ENCODE assay signal across 18 cellular contexts in genomic region chr6:111468329-111469012, GRCh38. TPM values are rescaled to one million over a fixed set of nuclear protein-coding genes. Genes with fewer than 3 reads are reported as not detected.
A peak's percentile ranks its signal among the peaks of the same experiment; 100 is the strongest.
DNase-seq lines count a peak whose midpoint lies in the region; ATAC-seq and TF ChIP-seq lines count a peak whose summit lies in the region.
"Had no signal": no experiment of that assay in that cellular context is flagged by ENCODE, and none has a peak within 500 bp of the region (broad histone marks: within the 10 kb centered on the region; RNA-seq: fewer than 3 reads in every experiment).

No MANE protein-coding gene starts in this region.

- peak; percentile 65 for DNase-seq in Daoy (ENCODE audit: low read depth)
- peak; percentile 85 for DNase-seq in M059J (ENCODE audit: low read depth)
- peak; percentile 57 for DNase-seq in choroid plexus epithelial cell (ENCODE audit: low read depth)
- peak; percentile 76 to 80 for DNase-seq in trophoblast cell
- no peak for DNase-seq in stimulated activated naive B cell treated with anti-CD40 and anti-IgM and Interleukin-4, amounts not matched to agents 10 μg/mL and 1 μg/mL and 100 μg/mL, for 72 hours
- no peak for DNase-seq in activated naive CD4-positive, alpha-beta T cell (lab: John Stamatoyannopoulos, UW)
- no peak for DNase-seq in effector memory CD4-positive, alpha-beta T cell
- DNase-seq: activated CD4-positive, alpha-beta T cell treated with anti-CD3 and anti-CD28 coated beads, Interleukin-2, amount 50 U/mL, for 4 hours; activated naive CD8-positive, alpha-beta T cell treated with anti-CD3 and anti-CD28 coated beads, Interleukin-2, amount 10 ng/mL, durations not matched to agents 7 days and 5 days; cortex of kidney; GDM1; islet precursor cell; NCI-H2171 treated with DMSO at 0.1 percent for 48 hours; stimulated activated CD4-positive, alpha-beta T cell treated with anti-CD3 and anti-CD28 coated beads, Interleukin-4, amount 100 ng/mL, for 1 hour; stomach; T-helper 1 cell had no signal

- ATAC-seq in stimulated activated naive B cell treated with anti-CD40 and anti-IgM and Interleukin-4, amounts not matched to agents 10 μg/mL and 1 μg/mL and 100 μg/mL, for 72 hours (replicated peaks), result no peak
- no peak for ATAC-seq in HG02852 (IDR thresholded peaks at IDR 0.05; ENCODE audit: unreplicated experiment)

- H2AK5ac ChIP-seq in trophoblast cell (ENCODE audit: low read length), result no peak overlapping the region

- WGBS in trophoblast cell (ENCODE audit: extremely low coverage, insufficient coverage, insufficient read length), result no CpG with 5 or more reads among the region's 5 CpGs

- no peak overlapping the region for H3K4me3 Mint-ChIP-seq in stimulated activated naive B cell treated with anti-CD40 and anti-IgM and Interleukin-4, amounts not matched to agents 10 μg/mL and 1 μg/mL and 100 μg/mL, for 72 hours
- H3K4me3 Mint-ChIP-seq: activated naive CD8-positive, alpha-beta T cell treated with anti-CD3 and anti-CD28 coated beads, Interleukin-2, amount 10 ng/mL, durations not matched to agents 7 days and 5 days; CD14-positive monocyte had no signal

- no peak overlapping the region for H2BK5ac ChIP-seq in trophoblast cell (ENCODE audit: low read depth, low read length, poor library complexity)

- H3K27ac ChIP-seq in trophoblast cell (ENCODE audit: low read depth, low read length), result no peak overlapping the region
- H3K27ac ChIP-seq in effector memory CD4-positive, alpha-beta T cell (ENCODE audit: insufficient read depth, low read length, poor library complexity, severe bottlenecking), result no peak overlapping the region

- no peak overlapping the region for H2AFZ ChIP-seq in trophoblast cell (ENCODE audit: insufficient read depth, low read length, poor library complexity)

- H4K91ac ChIP-seq in trophoblast cell (ENCODE audit: low read depth, low read length), result no peak overlapping the region

- H3K23ac ChIP-seq in trophoblast cell (ENCODE audit: low read length), result no peak overlapping the region

- H3K14ac ChIP-seq in trophoblast cell (ENCODE audit: low read length), result no peak overlapping the region

- H2BK12ac ChIP-seq in trophoblast cell (ENCODE audit: low read length), result no peak overlapping the region

- TF ChIP-seq CTCF in choroid plexus epithelial cell (conservative IDR thresholded peaks at IDR 0.05; ENCODE audit: low read depth, low read length), result no peak

- no peak overlapping the region for H2BK120ac ChIP-seq in trophoblast cell (ENCODE audit: insufficient read depth, low read length, poor library complexity)

- no peak overlapping the region for H3K4me3 ChIP-seq in choroid plexus epithelial cell (ENCODE audit: low read depth, low read length)
- no peak overlapping the region for H3K4me3 ChIP-seq in trophoblast cell (ENCODE audit: low read depth, low read length)
- H3K4me3 ChIP-seq in effector memory CD4-positive, alpha-beta T cell (ENCODE audit: insufficient read depth, low read depth, low read length, poor library complexity, severe bottlenecking), result no peak overlapping the region
- H3K4me3 ChIP-seq: stomach had no signal

- H3K27me3 ChIP-seq in trophoblast cell (ENCODE audit: insufficient read depth, low read length), result no peaks in the 10 kb centered on the region
- no peaks in the 10 kb centered on the region for H3K27me3 ChIP-seq in effector memory CD4-positive, alpha-beta T cell (replicated peaks; ENCODE audit: control insufficient read depth, insufficient read depth, low read length, poor library complexity, severe bottlenecking)
- H3K27me3 ChIP-seq: stomach had no signal

- H3K4me1 Mint-ChIP-seq in stimulated activated naive B cell treated with anti-CD40 and anti-IgM and Interleukin-4, amounts not matched to agents 10 μg/mL and 1 μg/mL and 100 μg/mL, for 72 hours, result peaks cover 13 to 24% of the 10 kb centered on the region in 2 donors

- no peaks in the 10 kb centered on the region for H3K79me2 ChIP-seq in trophoblast cell (ENCODE audit: control insufficient read depth, insufficient read depth, low read length, poor library complexity)

- no peak overlapping the region for H4K8ac ChIP-seq in trophoblast cell (ENCODE audit: low read depth, low read length)

- H3K36me3 Mint-ChIP-seq in stimulated activated naive B cell treated with anti-CD40 and anti-IgM and Interleukin-4, amounts not matched to agents 10 μg/mL and 1 μg/mL and 100 μg/mL, for 72 hours, result peaks cover 0 to 2% of the 10 kb centered on the region in 2 donors

- H3K36me3 ChIP-seq in trophoblast cell (ENCODE audit: control insufficient read depth in 1 of 2, insufficient read depth in 2 of 2, low read length in 2 of 2), result peaks cover 0 to 2% of the 10 kb centered on the region in 2 experiments
- H3K36me3 ChIP-seq in effector memory CD4-positive, alpha-beta T cell (ENCODE audit: control insufficient read depth, insufficient read depth, low read length), result no peaks in the 10 kb centered on the region

- H4K12ac ChIP-seq in trophoblast cell (ENCODE audit: low read depth, low read length), result no peak overlapping the region

- H3K27ac Mint-ChIP-seq in stimulated activated naive B cell treated with anti-CD40 and anti-IgM and Interleukin-4, amounts not matched to agents 10 μg/mL and 1 μg/mL and 100 μg/mL, for 72 hours, result no peak overlapping the region

- H3K9me3 ChIP-seq in trophoblast cell (ENCODE audit: insufficient read depth, low read depth, low read length), result no peaks in the 10 kb centered on the region
- H3K9me3 ChIP-seq in effector memory CD4-positive, alpha-beta T cell (ENCODE audit: control insufficient read depth, low read length), result no peaks in the 10 kb centered on the region
- H3K9me3 ChIP-seq: stomach had no signal

- H3K4ac ChIP-seq in trophoblast cell (ENCODE audit: low read depth, low read length), result no peak overlapping the region

- no peaks in the 10 kb centered on the region for H3K79me1 ChIP-seq in trophoblast cell (ENCODE audit: low read length)

- H3K18ac ChIP-seq in trophoblast cell (ENCODE audit: low read length), result no peak overlapping the region

- H3K9me3 Mint-ChIP-seq in stimulated activated naive B cell treated with anti-CD40 and anti-IgM and Interleukin-4, amounts not matched to agents 10 μg/mL and 1 μg/mL and 100 μg/mL, for 72 hours, result no peaks in the 10 kb centered on the region
- H3K9me3 Mint-ChIP-seq: activated naive CD8-positive, alpha-beta T cell treated with anti-CD3 and anti-CD28 coated beads, Interleukin-2, amount 10 ng/mL, durations not matched to agents 7 days and 5 days; CD14-positive monocyte had no signal

- H3K4me2 ChIP-seq in trophoblast cell (ENCODE audit: low read length), result no peak overlapping the region

- peaks cover 0 to 3% of the 10 kb centered on the region in 2 experiments for H3K4me1 ChIP-seq in trophoblast cell (ENCODE audit: control insufficient read depth in 1 of 2, insufficient read depth in 2 of 2, low read length in 2 of 2)
- H3K4me1 ChIP-seq in effector memory CD4-positive, alpha-beta T cell (ENCODE audit: control insufficient read depth, insufficient read depth, low read length, poor library complexity, severe bottlenecking), result no peaks in the 10 kb centered on the region

- H3K27me3 Mint-ChIP-seq in stimulated activated naive B cell treated with anti-CD40 and anti-IgM and Interleukin-4, amounts not matched to agents 10 μg/mL and 1 μg/mL and 100 μg/mL, for 72 hours, result no peaks in the 10 kb centered on the region
- H3K27me3 Mint-ChIP-seq: activated naive CD8-positive, alpha-beta T cell treated with anti-CD3 and anti-CD28 coated beads, Interleukin-2, amount 10 ng/mL, durations not matched to agents 7 days and 5 days had no signal

- H3K9ac ChIP-seq in trophoblast cell (ENCODE audit: low read length), result no peak overlapping the region

RNA-seq across cellular contexts. Expression of gene REV3L, which starts 14.5 kb away (rescaled TPM):
- total RNA-seq in Daoy (2014; rRNA removed; shearing (Covaris generic)), result 7.8 and 12.1 TPM in 2 replicates
- 18.2 and 23.1 TPM in 2 replicates for total RNA-seq in M059J (2014; rRNA removed; shearing (Covaris generic))
- polyA plus RNA-seq in trophoblast cell (2013), result 8.7 TPM in 2 replicates

Comparison
In these comparisons a context has a peak if more than half of its experiments do, and no peak if none do; other contexts are left out.
1. DNase-seq: peak in Daoy (single experiment), M059J (single experiment), choroid plexus epithelial cell (single experiment) and trophoblast cell (2 of 2); none in stimulated activated naive B cell treated with anti-CD40 and anti-IgM and Interleukin-4, amounts not matched to agents 10 μg/mL and 1 μg/mL and 100 μg/mL, for 72 hours (single experiment), activated naive CD4-positive, alpha-beta T cell (0 of 4) and effector memory CD4-positive, alpha-beta T cell (0 of 3).